In genomic region chr10:44020322-44021111, GRCh38 we compare ENCODE assay signal across 12 cellular contexts.
DNase-seq lines count a peak whose midpoint lies in the region; ATAC-seq, FAIRE-seq and TF ChIP-seq lines count a peak whose summit lies in the region.
"Had no signal": no experiment of that assay in that cellular context is flagged by ENCODE, and none has a peak within 500 bp of the region (broad histone marks: within the 10 kb centered on the region; RNA-seq: fewer than 3 reads in every experiment).

No MANE protein-coding gene starts in this region.

- H3K36me3 ChIP-seq in left ventricle myocardium inferior, result no peaks in the 10 kb centered on the region
- H3K36me3 ChIP-seq in gastroesophageal sphincter, result no peaks in the 10 kb centered on the region
- H3K36me3 ChIP-seq: prostate gland had no signal

- intact Hi-C loops in Right ventricle myocardium inferior (cut with DNase I) (no loop called here), left ventricle myocardium inferior (cut with micrococcal nuclease) (no loop called here)

- WGBS in gastroesophageal sphincter (ENCODE audit: low coverage in 1 of 2), 2 donors, result 60% methylated on average over 1 of the region's 5 CpGs; no CpG with 5 or more reads in 1 of the 2 donors

- H3K4me1 ChIP-seq in left ventricle myocardium inferior (peaks cover 27% of the 10 kb centered on the region), gastroesophageal sphincter (peaks cover 0 to 24% (median 10%) of the 10 kb centered on the region in 3 donors)
- H3K4me1 ChIP-seq: prostate gland had no signal

- peak; percentile 74 for ATAC-seq in Right ventricle myocardium inferior
- ATAC-seq in HG02981 (IDR thresholded peaks at IDR 0.05; ENCODE audit: unreplicated experiment), result peak; percentile 46
- peak; percentile 56 for ATAC-seq in gastroesophageal sphincter

- H3K27me3 ChIP-seq in left ventricle myocardium inferior (ENCODE audit: low read depth) (no peaks in the 10 kb centered on the region), gastroesophageal sphincter (no peaks in the 10 kb centered on the region)

- peaks cover 10% of the 10 kb centered on the region for H3K9me3 ChIP-seq in left ventricle myocardium inferior (replicated peaks)
- peaks cover 0 to 6% (median 0%) of the 10 kb centered on the region in 3 donors for H3K9me3 ChIP-seq in gastroesophageal sphincter
- H3K9me3 ChIP-seq: prostate gland had no signal

- no peak overlapping the region for H3K27ac ChIP-seq in left ventricle myocardium inferior (replicated peaks)
- no peak overlapping the region for H3K27ac ChIP-seq in gastroesophageal sphincter
- H3K27ac ChIP-seq: prostate gland had no signal

- TF ChIP-seq EP300 in gastroesophageal sphincter (IDR thresholded peaks at IDR 0.05), result no peak

- TF ChIP-seq CTCF in left ventricle myocardium inferior (IDR thresholded peaks at IDR 0.05; ENCODE audit: borderline replicate concordance), result no peak
- TF ChIP-seq CTCF in gastroesophageal sphincter (IDR thresholded peaks at IDR 0.05), result no peak

- no peak for DNase-seq in Right ventricle myocardium inferior (ENCODE audit: missing footprints)
- DNase-seq in left ventricle myocardium inferior, result no peak
- DNase-seq in urothelium cell line (ENCODE audit: low spot score), result no peak
- no peak for DNase-seq in frontal cortex (ENCODE audit: low spot score in 2 of 2)
- DNase-seq in superior temporal gyrus (ENCODE audit: extremely low spot score), result no peak
- DNase-seq in stimulated activated CD4-positive, alpha-beta T cell treated with anti-CD3 and anti-CD28 coated beads, Interleukin-1b, Interleukin-23, amount 100 ng/mL, for 48 hours, result no peak
- DNase-seq: NCI-H2227 treated with DMSO at 0.1 percent for 48 hours had no signal

- no peak for TF ChIP-seq POLR2A in gastroesophageal sphincter (IDR thresholded peaks at IDR 0.05)

- FAIRE-seq in urothelium cell line (lab: Jason Lieb, UNC) (peak; percentile 70), frontal cortex (lab: Jason Lieb, UNC) (no peak)
- FAIRE-seq: H1, TTC549 had no signal

- H3K4me3 ChIP-seq in left ventricle myocardium inferior (no peak overlapping the region), gastroesophageal sphincter (no peak overlapping the region)
- H3K4me3 ChIP-seq: prostate gland had no signal
